ENCODE assay signal across 24 cellular contexts in the genomic region with DNA sequence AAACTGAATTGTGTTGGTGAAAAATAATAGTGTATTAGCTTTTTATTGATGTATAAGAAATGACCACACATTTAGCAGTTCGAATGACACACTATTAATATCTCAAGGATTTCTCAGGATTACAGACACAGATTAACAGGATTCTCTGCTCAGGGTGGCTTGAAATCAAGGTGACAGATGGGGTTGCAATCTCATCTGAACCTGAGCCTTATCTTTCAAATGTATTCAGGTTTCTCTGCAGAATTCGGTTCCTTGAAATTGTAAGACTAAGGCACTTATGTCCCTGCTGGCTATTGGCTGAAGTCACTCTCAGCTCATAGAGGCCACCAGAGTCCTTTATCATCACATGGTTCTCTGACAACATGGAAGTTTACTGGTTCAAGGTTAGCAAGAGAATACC.
DNase-seq lines count a peak whose midpoint lies in the region; ATAC-seq and TF ChIP-seq lines count a peak whose summit lies in the region.
"Had no signal": no experiment of that assay in that cellular context is flagged by ENCODE, and none has a peak within 500 bp of the region (broad histone marks: within the 10 kb centered on the region; RNA-seq: fewer than 3 reads in every experiment).

No MANE protein-coding gene starts in this region.

- ATAC-seq in GM21737 (IDR thresholded peaks at IDR 0.05; ENCODE audit: unreplicated experiment) = no peak
- ATAC-seq: A549, GM12878 had no signal

- H3K36me3 ChIP-seq in mesendoderm (ENCODE audit: control insufficient read depth, insufficient read depth, low read length) (no peaks in the 10 kb centered on the region), sigmoid colon (no peaks in the 10 kb centered on the region), esophagus muscularis mucosa (no peaks in the 10 kb centered on the region)
- H3K36me3 ChIP-seq: BE2C; BLaER1 treated with 17β-estradiol and CSF1 and Interleukin-3, amounts not matched to agents 10 nM and 100 nM; HAP-1 had no signal

- H4K5ac ChIP-seq in mesendoderm (ENCODE audit: low read length) = no peak overlapping the region

- H3K9me3 ChIP-seq in sigmoid colon (no peaks in the 10 kb centered on the region), esophagus muscularis mucosa (no peaks in the 10 kb centered on the region)
- H3K9me3 ChIP-seq: A549, BE2C, HAP-1 had no signal

- no peak overlapping the region for H3K23ac ChIP-seq in mesendoderm (ENCODE audit: low read length)

- H3K4me2 ChIP-seq in mesendoderm (ENCODE audit: low read length) = no peak overlapping the region
- H3K4me2 ChIP-seq: A549 had no signal

- H3K4me1 ChIP-seq in mesendoderm (ENCODE audit: control insufficient read depth, low read depth, low read length) (no peaks in the 10 kb centered on the region), sigmoid colon (no peaks in the 10 kb centered on the region), esophagus muscularis mucosa (no peaks in the 10 kb centered on the region)
- H3K4me1 ChIP-seq: A549, BE2C had no signal

- H4K8ac ChIP-seq in mesendoderm (ENCODE audit: low read depth, low read length) = no peak overlapping the region

- no peak overlapping the region for H2AK5ac ChIP-seq in mesendoderm (ENCODE audit: low read length)

- H3K79me1 ChIP-seq in mesendoderm (ENCODE audit: low read length) = no peaks in the 10 kb centered on the region

- no peak overlapping the region for H3K27ac ChIP-seq in mesendoderm (ENCODE audit: low read depth, low read length)
- no peak overlapping the region for H3K27ac ChIP-seq in sigmoid colon
- H3K27ac ChIP-seq in esophagus muscularis mucosa (replicated peaks in 1 of 4) = no peak overlapping the region
- H3K27ac ChIP-seq: A549; BLaER1 treated with 17β-estradiol and CSF1 and Interleukin-3, amounts not matched to agents 10 nM and 100 nM had no signal

- DNase-seq in D341Med (ENCODE audit: low spot score) (peak; percentile 53), NCI-H524 (lab: John Stamatoyannopoulos, UW) (peak; percentile 36 to 82), NCI-H82 treated with DMSO at 0.1 percent for 48 hours (lab: John Stamatoyannopoulos, UW; ENCODE audit: unreplicated experiment) (peak; percentile 88), mesendoderm (peak; percentile 17), sigmoid colon (no peak), esophagus muscularis mucosa (ENCODE audit: extremely low spot score) (no peak)
- DNase-seq: 8988T; ACHN; AML-193; BE2C; Calu3; CD4-positive, alpha-beta memory T cell; COR-L47; DMS 273 treated with DMSO at 0.1 percent for 48 hours; DMS79; EL; GDM1; GOT3; HFFc6 had no signal

- no peak overlapping the region for H2BK5ac ChIP-seq in mesendoderm (ENCODE audit: low read length)

- no peak overlapping the region for H2BK120ac ChIP-seq in mesendoderm (ENCODE audit: low read depth, low read length)

- WGBS in mesendoderm (ENCODE audit: extremely low coverage, insufficient coverage, low lambda C conversion rate) = no CpG with 5 or more reads among the region's 2 CpGs
- 72 to 75% methylated on average over 2 of the region's 2 CpGs for WGBS in sigmoid colon, 2 donors
- WGBS in esophagus muscularis mucosa = 70% methylated on average over 2 of the region's 2 CpGs

- H3K56ac ChIP-seq in mesendoderm (ENCODE audit: low read length) = no peak overlapping the region

- no peak overlapping the region for H3K18ac ChIP-seq in mesendoderm (ENCODE audit: low read length)

- TF ChIP-seq CTCF in sigmoid colon (IDR thresholded peaks at IDR 0.05) (no peak), esophagus muscularis mucosa (IDR thresholded peaks at IDR 0.05) (no peak)

- H3K4me3 ChIP-seq in mesendoderm (ENCODE audit: low read length) (no peak overlapping the region), sigmoid colon (no peak overlapping the region), esophagus muscularis mucosa (no peak overlapping the region)
- H3K4me3 ChIP-seq: A549; BLaER1 treated with 17β-estradiol and CSF1 and Interleukin-3, amounts not matched to agents 10 nM and 100 nM; GM12878; HAP-1 had no signal

- H3K4ac ChIP-seq in mesendoderm (ENCODE audit: low read depth, low read length) = no peak overlapping the region

- H2BK15ac ChIP-seq in mesendoderm (replicated peaks; ENCODE audit: low read depth) = no peak overlapping the region

- TF ChIP-seq EP300 in sigmoid colon (IDR thresholded peaks at IDR 0.05) (no peak), esophagus muscularis mucosa (IDR thresholded peaks at IDR 0.05) (no peak)

- no peak for TF ChIP-seq POLR2A in sigmoid colon (IDR thresholded peaks at IDR 0.05)
- no peak for TF ChIP-seq POLR2A in esophagus muscularis mucosa (IDR thresholded peaks at IDR 0.05; ENCODE audit: low read depth)

- intact Hi-C loops in sigmoid colon (cut with DNase I) (no loop called here), esophagus muscularis mucosa (cut with DNase I) (no loop called here)

- H3K27me3 ChIP-seq in mesendoderm (ENCODE audit: insufficient read depth, low read length, poor library complexity) = no peaks in the 10 kb centered on the region
- H3K27me3 ChIP-seq in sigmoid colon = no peaks in the 10 kb centered on the region
- H3K27me3 ChIP-seq in esophagus muscularis mucosa = no peaks in the 10 kb centered on the region
- H3K27me3 ChIP-seq: BE2C had no signal

- H3K9ac ChIP-seq in mesendoderm (ENCODE audit: low read length) = no peak overlapping the region
- H3K9ac ChIP-seq: BLaER1 treated with 17β-estradiol and CSF1 and Interleukin-3, amounts not matched to agents 10 nM and 100 nM had no signal

- no peaks in the 10 kb centered on the region for H3K79me2 ChIP-seq in mesendoderm (ENCODE audit: control insufficient read depth, insufficient read depth, low read length)

Comparison
In these comparisons a context has a peak if more than half of its experiments do, and no peak if none do; other contexts are left out.
1. DNase-seq: peak in D341Med (single experiment), NCI-H524 (2 of 2), NCI-H82 treated with DMSO at 0.1 percent for 48 hours (single experiment) and mesendoderm (single experiment); none in sigmoid colon (single experiment) and esophagus muscularis mucosa (single experiment).